Comparison of ENCODE assay signal across 23 cellular contexts in genomic region chr4:1321486-1321885, GRCh38.
"Had no signal": no experiment of that assay in that cellular context is flagged by ENCODE, and none has a peak within 500 bp of the region (broad histone marks: within the 10 kb centered on the region; RNA-seq: fewer than 3 reads in every experiment).

No MANE protein-coding gene starts in this region.

- H3K9me3 ChIP-seq: breast epithelium, esophagus muscularis mucosa, thyroid gland, upper lobe of right lung had no signal

- H3K4me3 Mint-ChIP-seq: activated naive CD8-positive, alpha-beta T cell treated with anti-CD3 and anti-CD28 coated beads, Interleukin-2, amount 10 ng/mL, durations not matched to agents 7 days and 5 days; activated T-cell treated with anti-CD3 and anti-CD28 coated beads, Interleukin-2, amount 50 U/mL, for 4 hours; dendritic cell treated with granulocyte-macrophage colony-stimulating factor and Interleukin-4, amounts not matched to agents 40 ng/mL and 50 ng/mL, for 4 days; immature natural killer cell; naive B cell; stimulated activated naive CD8-positive, alpha-beta T cell treated with anti-CD3 and anti-CD28 coated beads, Interleukin-15, Interleukin-2, amounts not matched to agents 100 ng/mL and 50 ng/mL, for 24 hours; T-helper 1 cell treated with Interleukin-12 subunit alpha and Interleukin-12 subunit beta and Interleukin-4 antibody, amounts not matched to agents 30 μg/mL and 1 μg/mL, for 36 hours; WTC11 had no signal

- H3K4me3 ChIP-seq: breast epithelium, esophagus muscularis mucosa, hepatocyte, thyroid gland, upper lobe of right lung had no signal

- ATAC-seq: activated T-cell treated with anti-CD3 and anti-CD28 coated beads, Interleukin-2, amount 50 U/mL, for 4 hours; upper lobe of right lung; WTC11 had no signal

- H3K4me1 ChIP-seq: breast epithelium, thyroid gland, upper lobe of right lung had no signal

- H3K27me3 ChIP-seq: breast epithelium, esophagus muscularis mucosa, hepatocyte, thyroid gland, upper lobe of right lung had no signal

- H3K27ac ChIP-seq: breast epithelium, esophagus muscularis mucosa, hepatocyte, thyroid gland, upper lobe of right lung had no signal

- H3K27me3 Mint-ChIP-seq: activated naive CD8-positive, alpha-beta T cell treated with anti-CD3 and anti-CD28 coated beads, Interleukin-2, amount 10 ng/mL, durations not matched to agents 7 days and 5 days; dendritic cell treated with granulocyte-macrophage colony-stimulating factor and Interleukin-4, amounts not matched to agents 40 ng/mL and 50 ng/mL, for 4 days; naive B cell; stimulated activated naive CD8-positive, alpha-beta T cell treated with anti-CD3 and anti-CD28 coated beads, Interleukin-15, Interleukin-2, amounts not matched to agents 100 ng/mL and 50 ng/mL, for 24 hours had no signal

- H3K9me3 Mint-ChIP-seq: activated naive CD8-positive, alpha-beta T cell treated with anti-CD3 and anti-CD28 coated beads, Interleukin-2, amount 10 ng/mL, durations not matched to agents 7 days and 5 days; activated T-cell treated with anti-CD3 and anti-CD28 coated beads, Interleukin-2, amount 50 U/mL, for 4 hours; activated T-helper 2 cell treated with anti-CD3 and anti-CD28 coated beads, Interferon-gamma antibody, Interleukin-2, Interleukin-4, amounts not matched to agents 10 μg/mL and 5 μg/mL and 100 μg/mL, durations not matched to agents 14 hours and 24 hours and 36 hours; dendritic cell treated with granulocyte-macrophage colony-stimulating factor and Interleukin-4, amounts not matched to agents 40 ng/mL and 50 ng/mL, for 4 days; immature natural killer cell; naive B cell; stimulated activated naive CD8-positive, alpha-beta T cell treated with anti-CD3 and anti-CD28 coated beads, Interleukin-15, Interleukin-2, amounts not matched to agents 100 ng/mL and 50 ng/mL, for 24 hours; T-helper 1 cell treated with Interleukin-12 subunit alpha and Interleukin-12 subunit beta and Interleukin-4 antibody, amounts not matched to agents 30 μg/mL and 1 μg/mL, for 36 hours; WTC11 had no signal

- H3K27ac Mint-ChIP-seq: activated naive CD8-positive, alpha-beta T cell treated with anti-CD3 and anti-CD28 coated beads, Interleukin-2, amount 10 ng/mL, durations not matched to agents 7 days and 5 days; activated T-helper 2 cell treated with anti-CD3 and anti-CD28 coated beads, Interferon-gamma antibody, Interleukin-2, Interleukin-4, amounts not matched to agents 10 μg/mL and 5 μg/mL and 100 μg/mL, durations not matched to agents 14 hours and 24 hours and 36 hours; dendritic cell treated with granulocyte-macrophage colony-stimulating factor and Interleukin-4, amounts not matched to agents 40 ng/mL and 50 ng/mL, for 4 days; naive B cell; stimulated activated naive CD8-positive, alpha-beta T cell treated with anti-CD3 and anti-CD28 coated beads, Interleukin-15, Interleukin-2, amounts not matched to agents 100 ng/mL and 50 ng/mL, for 24 hours; T-helper 1 cell treated with Interleukin-12 subunit alpha and Interleukin-12 subunit beta and Interleukin-4 antibody, amounts not matched to agents 30 μg/mL and 1 μg/mL, for 36 hours; WTC11 had no signal

- H3K4me1 Mint-ChIP-seq: WTC11 had no signal

- H3K36me3 ChIP-seq: breast epithelium had no signal

- DNase-seq: activated CD8-positive, alpha-beta memory T cell treated with anti-CD3 and anti-CD28 coated beads, Interleukin-2, amount 50 U/mL, for 48 hours; activated naive CD4-positive, alpha-beta T cell treated with Interleukin-2 at 50 U/mL for 16 hours; activated naive CD8-positive, alpha-beta T cell treated with anti-CD3 and anti-CD28 coated beads, Interleukin-2, amount 10 ng/mL, durations not matched to agents 7 days and 5 days; activated T-cell treated with anti-CD3 and anti-CD28 coated beads, Interleukin-2, amount 50 U/mL, for 4 hours; amniotic stem cell; effector CD8-positive, alpha-beta T cell; glutamatergic neuron; immature natural killer cell; naive B cell; occipital lobe; retina; stimulated activated CD4-positive, alpha-beta T cell treated with anti-CD3 and anti-CD28 coated beads, Interleukin-1b, Interleukin-23, amount 100 ng/mL, for 48 hours; T1000; thyroid gland; upper lobe of right lung had no signal
